In the genomic region with DNA sequence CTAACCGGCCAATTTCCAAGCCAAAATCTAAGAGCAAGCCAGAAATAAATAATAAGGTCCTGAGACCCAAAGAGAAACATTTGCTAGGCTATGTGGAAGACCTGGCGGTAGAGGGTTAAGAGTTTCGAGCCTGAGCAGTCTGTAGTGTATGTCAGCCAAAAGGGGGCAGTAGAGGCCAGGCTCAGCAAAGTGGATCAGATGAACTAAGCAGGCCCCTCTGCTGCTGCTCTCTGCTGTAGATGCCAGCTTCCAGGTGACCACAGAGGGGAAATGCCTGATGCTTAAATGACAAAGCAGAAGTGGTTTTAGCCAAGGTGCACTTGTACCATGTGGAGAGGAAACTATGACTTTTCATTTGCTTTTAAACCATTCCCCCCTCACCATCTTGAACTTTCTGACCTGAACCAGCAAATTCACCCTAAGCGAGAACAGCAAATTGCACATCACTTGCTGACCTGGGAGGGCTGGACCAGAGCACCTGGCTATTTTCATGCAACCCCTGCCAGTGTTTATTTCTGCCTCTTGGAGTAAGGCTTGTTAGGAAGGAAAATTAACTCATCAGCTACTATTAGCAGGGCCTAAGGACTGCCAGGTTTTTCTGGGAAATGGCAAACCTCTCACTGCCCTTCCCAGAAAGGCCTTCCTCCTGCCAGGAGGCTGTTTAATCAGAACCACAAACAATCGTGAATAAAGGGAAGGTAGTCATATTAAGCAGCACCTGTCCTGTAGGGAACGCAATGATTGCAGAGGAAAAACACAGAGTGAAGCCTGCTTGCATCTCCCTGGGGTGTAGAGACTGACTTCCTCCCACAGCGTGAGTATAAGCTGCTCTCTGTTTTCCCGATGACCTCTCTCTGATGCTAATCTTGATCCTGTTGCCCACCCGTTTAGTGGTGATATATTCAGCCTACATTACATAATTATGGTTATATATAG, we compare ENCODE assay signal across 8 cellular contexts.
DNase-seq lines count a peak whose midpoint lies in the region; ATAC-seq and TF ChIP-seq lines count a peak whose summit lies in the region.

No MANE protein-coding gene starts in this region.

- ATAC-seq in GM18511 (IDR thresholded peaks at IDR 0.05; ENCODE audit: unreplicated experiment): peak; percentile 98
- peak; percentile 96 for ATAC-seq in HG02852 (IDR thresholded peaks at IDR 0.05; ENCODE audit: unreplicated experiment)

- H3K4me2 ChIP-seq in hepatocyte: no peak overlapping the region

- H3K4me3 ChIP-seq in Caco-2 (ENCODE audit: low read depth, low read length): no peak overlapping the region
- H3K4me3 ChIP-seq in NB4 (ENCODE audit: low read depth, low read length): no peak overlapping the region
- H3K4me3 ChIP-seq in hepatocyte: no peak overlapping the region

- H3K4me1 Mint-ChIP-seq in Caco-2 (ENCODE audit: low read depth, unreplicated experiment): no peaks in the 10 kb centered on the region
- no peaks in the 10 kb centered on the region for H3K4me1 Mint-ChIP-seq in activated CD4-positive, alpha-beta memory T cell treated with anti-CD3 and anti-CD28 coated beads for 36 hours (ENCODE audit: low read depth)

- TF ChIP-seq CTCF in Caco-2 (IDR thresholded peaks at IDR 0.05; ENCODE audit: insufficient read depth in 1 of 2, low read depth in 1 of 2, low read length in 1 of 2, severe bottlenecking in 1 of 2, unreplicated experiment in 1 of 2) (peak; percentile 54 to 55), NB4 (IDR thresholded peaks at IDR 0.05; ENCODE audit: low read depth, low read length) (peak; percentile 68), hepatocyte (IDR thresholded peaks at IDR 0.05; ENCODE audit: poor library complexity) (peak; percentile 68)

- TF ChIP-seq POLR2A in NB4 (IDR thresholded peaks at IDR 0.05; ENCODE audit: extremely low read depth, insufficient read length): no peak

- H3K27me3 Mint-ChIP-seq in Caco-2 (ENCODE audit: insufficient read depth, unreplicated experiment): no peaks in the 10 kb centered on the region
- H3K27me3 Mint-ChIP-seq in activated CD4-positive, alpha-beta memory T cell treated with anti-CD3 and anti-CD28 coated beads for 36 hours: no peaks in the 10 kb centered on the region

- intact Hi-C loops in Caco-2 (cut with micrococcal nuclease; ENCODE audit: unreplicated experiment): loop anchor here (5.0 kb wide), 1 partner anchor 845 kb away; a partner anchor contains a TSS
- intact Hi-C loops in activated CD4-positive, alpha-beta memory T cell treated with anti-CD3 and anti-CD28 coated beads for 36 hours (cut with micrococcal nuclease): no loop called here

- no peaks in the 10 kb centered on the region for H3K9me2 ChIP-seq in hepatocyte (replicated peaks; ENCODE audit: insufficient read depth)

- H3K36me3 Mint-ChIP-seq in Caco-2 (ENCODE audit: insufficient read depth, unreplicated experiment): no peaks in the 10 kb centered on the region
- H3K36me3 Mint-ChIP-seq in activated CD4-positive, alpha-beta memory T cell treated with anti-CD3 and anti-CD28 coated beads for 36 hours: no peaks in the 10 kb centered on the region

- 59% methylated on average over 9 of the region's 9 CpGs for WGBS in hepatocyte (ENCODE audit: low lambda C conversion rate, missing lambda C conversion rate)

- H3K4me1 ChIP-seq in Caco-2 (no peaks in the 10 kb centered on the region), hepatocyte (ENCODE audit: insufficient read depth) (no peaks in the 10 kb centered on the region)

- no peak overlapping the region for H2AFZ ChIP-seq in hepatocyte

- no peaks in the 10 kb centered on the region for H3K9me3 Mint-ChIP-seq in Caco-2 (ENCODE audit: unreplicated experiment)
- no peaks in the 10 kb centered on the region for H3K9me3 Mint-ChIP-seq in activated CD4-positive, alpha-beta memory T cell treated with anti-CD3 and anti-CD28 coated beads for 36 hours

- H3K79me2 ChIP-seq in hepatocyte: no peaks in the 10 kb centered on the region

- no peaks in the 10 kb centered on the region for H4K20me1 ChIP-seq in hepatocyte (ENCODE audit: insufficient read depth, poor library complexity, severe bottlenecking)

- CTCF ChIA-PET in Caco-2 (lab: Charles Lee): no interaction called here
- CTCF ChIA-PET in activated CD4-positive, alpha-beta memory T cell treated with anti-CD3 and anti-CD28 coated beads for 36 hours (lab: Charles Lee): no interaction called here

- POLR2A ChIA-PET in Caco-2 (lab: Charles Lee): no interaction called here
- POLR2A ChIA-PET in activated CD4-positive, alpha-beta memory T cell treated with anti-CD3 and anti-CD28 coated beads for 36 hours (lab: Charles Lee): no interaction called here

- H3K36me3 ChIP-seq in Caco-2 (ENCODE audit: control insufficient read depth, insufficient read depth, low read length) (no peaks in the 10 kb centered on the region), hepatocyte (replicated peaks; ENCODE audit: insufficient read depth, low read depth) (no peaks in the 10 kb centered on the region)

- H3K27ac Mint-ChIP-seq in Caco-2 (ENCODE audit: unreplicated experiment): no peak overlapping the region
- H3K27ac Mint-ChIP-seq in activated CD4-positive, alpha-beta memory T cell treated with anti-CD3 and anti-CD28 coated beads for 36 hours: no peak overlapping the region

- H3K27ac ChIP-seq in hepatocyte: no peak overlapping the region

- no TSS peak for BruUV-seq in Caco-2 (replicated peaks; lab: Mats Ljungman, UMichigan)

- no peak overlapping the region for H3K4me3 Mint-ChIP-seq in Caco-2 (ENCODE audit: unreplicated experiment)
- no peak overlapping the region for H3K4me3 Mint-ChIP-seq in activated CD4-positive, alpha-beta memory T cell treated with anti-CD3 and anti-CD28 coated beads for 36 hours

- DNase-seq in Caco-2 (peak; percentile 51 to 56), NB4 (ENCODE audit: low read depth) (peak; percentile 68), hepatocyte (ENCODE audit: low spot score) (peak; percentile 74), superior temporal gyrus (ENCODE audit: extremely low spot score) (peak; percentile 45), DMS79 (lab: John Stamatoyannopoulos, UW) (no peak)
- DNase-seq in activated CD4-positive, alpha-beta memory T cell treated with anti-CD3 and anti-CD28 coated beads for 36 hours: peak; percentile 19

- H3K27me3 ChIP-seq in Caco-2 (replicated peaks; ENCODE audit: control insufficient read depth, insufficient read depth, low read length): no peaks in the 10 kb centered on the region
- no peaks in the 10 kb centered on the region for H3K27me3 ChIP-seq in hepatocyte

- H3K9me3 ChIP-seq in Caco-2 (no peaks in the 10 kb centered on the region), hepatocyte (ENCODE audit: low read depth) (no peaks in the 10 kb centered on the region)
